In the genomic region with DNA sequence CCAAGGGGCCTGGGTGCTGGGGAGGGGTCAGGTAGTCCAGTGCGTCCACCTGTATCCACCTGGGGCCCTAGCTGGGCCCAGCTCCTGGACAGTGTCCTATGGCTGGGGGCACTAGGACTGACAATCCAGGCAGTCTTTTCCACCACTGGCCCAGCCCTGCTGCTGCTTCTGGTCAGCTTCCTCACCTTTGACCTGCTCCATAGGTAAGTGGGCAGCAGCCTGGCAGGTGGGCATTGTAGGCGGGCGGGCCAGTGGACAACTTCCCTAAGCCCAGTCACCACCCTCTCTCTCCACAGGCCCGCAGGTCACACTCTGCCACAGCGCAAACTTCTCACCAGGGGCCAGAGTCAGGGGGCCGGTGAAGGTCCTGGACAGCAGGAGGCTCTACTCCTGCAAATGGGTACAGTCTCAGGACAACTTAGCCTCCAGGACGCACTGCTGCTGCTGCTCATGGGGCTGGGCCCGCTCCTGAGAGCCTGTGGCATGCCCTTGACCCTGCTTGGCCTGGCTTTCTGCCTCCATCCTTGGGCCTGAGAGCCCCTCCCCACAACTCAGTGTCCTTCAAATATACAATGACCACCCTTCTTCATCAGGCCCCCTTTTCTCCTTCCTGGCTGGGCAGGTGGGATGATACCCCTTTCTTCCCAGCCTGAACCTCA, we compare ENCODE assay signal across 1 cellular context.
TF ChIP-seq lines count a peak whose summit lies in the region.

No MANE protein-coding gene starts in this region.

TF ChIP-seq in SK-N-SH treated with all-trans-retinoic acid at 6 μM for 48 hours, 23 proteins besides CTCF, POLR2A, EP300 and RAD21 (continued from another document):
- TF ChIP-seq CREB5 (CRISPR knock-in tag; IDR thresholded peaks at IDR 0.05; ENCODE audit: low read depth) (no peak), ZFP30 (CRISPR knock-in tag; IDR thresholded peaks at IDR 0.05) (no peak), TCF4 (CRISPR knock-in tag; IDR thresholded peaks at IDR 0.05; ENCODE audit: borderline replicate concordance) (no peak), ZNF70 (CRISPR knock-in tag; IDR thresholded peaks at IDR 0.05) (no peak), CSDC2 (CRISPR knock-in tag; IDR thresholded peaks at IDR 0.05) (no peak), ISL1 (CRISPR knock-in tag; IDR thresholded peaks at IDR 0.05) (no peak), PPARA (CRISPR knock-in tag; IDR thresholded peaks at IDR 0.05; ENCODE audit: borderline replicate concordance) (no peak), TSHZ2 (CRISPR knock-in tag; IDR thresholded peaks at IDR 0.05) (no peak), ARNTL (CRISPR knock-in tag; IDR thresholded peaks at IDR 0.05; ENCODE audit: borderline replicate concordance, low read depth) (no peak), RARB (CRISPR knock-in tag; IDR thresholded peaks at IDR 0.05) (no peak), ZC3H10 (CRISPR knock-in tag; IDR thresholded peaks at IDR 0.05) (no peak)
- TF ChIP-seq, protein P1, sequence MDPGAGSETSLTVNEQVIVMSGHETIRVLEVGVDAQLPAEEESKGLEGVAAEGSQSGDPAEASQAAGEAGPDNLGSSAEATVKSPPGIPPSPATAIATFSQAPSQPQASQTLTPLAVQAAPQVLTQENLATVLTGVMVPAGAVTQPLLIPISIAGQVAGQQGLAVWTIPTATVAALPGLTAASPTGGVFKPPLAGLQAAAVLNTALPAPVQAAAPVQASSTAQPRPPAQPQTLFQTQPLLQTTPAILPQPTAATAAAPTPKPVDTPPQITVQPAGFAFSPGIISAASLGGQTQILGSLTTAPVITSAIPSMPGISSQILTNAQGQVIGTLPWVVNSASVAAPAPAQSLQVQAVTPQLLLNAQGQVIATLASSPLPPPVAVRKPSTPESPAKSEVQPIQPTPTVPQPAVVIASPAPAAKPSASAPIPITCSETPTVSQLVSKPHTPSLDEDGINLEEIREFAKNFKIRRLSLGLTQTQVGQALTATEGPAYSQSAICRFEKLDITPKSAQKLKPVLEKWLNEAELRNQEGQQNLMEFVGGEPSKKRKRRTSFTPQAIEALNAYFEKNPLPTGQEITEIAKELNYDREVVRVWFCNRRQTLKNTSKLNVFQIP (CRISPR knock-in tag; IDR thresholded peaks at IDR 0.05; ENCODE audit: borderline replicate concordance, low read depth): no peak
